In genomic region chr7:30069096-30069867, GRCh38 we compare ENCODE assay signal across 15 cellular contexts. TPM values are rescaled to one million over a fixed set of nuclear protein-coding genes. Genes with fewer than 3 reads are reported as not detected.
DNase-seq lines count a peak whose midpoint lies in the region; ATAC-seq and TF ChIP-seq lines count a peak whose summit lies in the region.
"Had no signal": no experiment of that assay in that cellular context is flagged by ENCODE, and none has a peak within 500 bp of the region (broad histone marks: within the 10 kb centered on the region; RNA-seq: fewer than 3 reads in every experiment).

No MANE protein-coding gene starts in this region.

- H3K27me3 Mint-ChIP-seq in mesothelial cell of epicardium (ENCODE audit: low read depth): no peaks in the 10 kb centered on the region

- DNase-seq in NCI-H69 (lab: John Stamatoyannopoulos, UW) (peak; percentile 21), choroid plexus epithelial cell (ENCODE audit: low read depth) (peak; percentile 27), mesothelial cell of epicardium (ENCODE audit: low spot score in 2 of 2, unreplicated experiment in 2 of 2) (no peak), HCEC 1CT (no peak)
- no peak for DNase-seq in activated CD4-positive, CD25-positive, alpha-beta regulatory T cell (lab: John Stamatoyannopoulos, UW)
- DNase-seq: BE2C; CD8-positive, alpha-beta T cell; COR-L47; DMS153; DND-41; GM23248 had no signal

- ATAC-seq in HG03571 (IDR thresholded peaks at IDR 0.05; ENCODE audit: unreplicated experiment) (no peak), GM19463 (IDR thresholded peaks at IDR 0.05; ENCODE audit: unreplicated experiment) (no peak)
- ATAC-seq: A549; CD8-positive, alpha-beta T cell; K562 had no signal

- H3K4me3 ChIP-seq in choroid plexus epithelial cell (ENCODE audit: low read depth, low read length): no peak overlapping the region
- H3K4me3 ChIP-seq: A549, GM23248, K562 had no signal

- peaks cover 4% of the 10 kb centered on the region for H3K4me1 Mint-ChIP-seq in mesothelial cell of epicardium

- H3K36me3 Mint-ChIP-seq in mesothelial cell of epicardium: peaks cover 28% of the 10 kb centered on the region

- H3K9me3 Mint-ChIP-seq in mesothelial cell of epicardium: no peaks in the 10 kb centered on the region
- H3K9me3 Mint-ChIP-seq: CD8-positive, alpha-beta T cell had no signal

- peak overlapping the region; percentile 66 for H3K27ac Mint-ChIP-seq in mesothelial cell of epicardium
- H3K27ac Mint-ChIP-seq: CD8-positive, alpha-beta T cell had no signal

- TF ChIP-seq CTCF in choroid plexus epithelial cell (conservative IDR thresholded peaks at IDR 0.05; ENCODE audit: low read depth, low read length) (no peak), mesothelial cell of epicardium (IDR thresholded peaks at IDR 0.05; ENCODE audit: unreplicated experiment) (no peak)

- H3K4me3 Mint-ChIP-seq in mesothelial cell of epicardium: no peak overlapping the region
- H3K4me3 Mint-ChIP-seq: CD8-positive, alpha-beta T cell had no signal

RNA-seq across cellular contexts. Expression of gene PLEKHA8, which starts 41.1 kb away (rescaled TPM):
- 39.8 to 43.5 TPM (median 40.3 TPM) in 3 replicates for total RNA-seq in mesothelial cell of epicardium

RNA-seq across cellular contexts. Expression of gene FKBP14, which starts 42.8 kb away (rescaled TPM):
- total RNA-seq in mesothelial cell of epicardium: 42.4 to 48.0 TPM (median 45.5 TPM) in 3 replicates

Comparison
In these comparisons a context has a peak if more than half of its experiments do, and no peak if none do; other contexts are left out.
1. DNase-seq: peak in NCI-H69 (single experiment) and choroid plexus epithelial cell (single experiment); none in mesothelial cell of epicardium (0 of 2), HCEC 1CT (single experiment) and activated CD4-positive, CD25-positive, alpha-beta regulatory T cell (0 of 4).